ENCODE assay signal across 18 cellular contexts in the genomic region with DNA sequence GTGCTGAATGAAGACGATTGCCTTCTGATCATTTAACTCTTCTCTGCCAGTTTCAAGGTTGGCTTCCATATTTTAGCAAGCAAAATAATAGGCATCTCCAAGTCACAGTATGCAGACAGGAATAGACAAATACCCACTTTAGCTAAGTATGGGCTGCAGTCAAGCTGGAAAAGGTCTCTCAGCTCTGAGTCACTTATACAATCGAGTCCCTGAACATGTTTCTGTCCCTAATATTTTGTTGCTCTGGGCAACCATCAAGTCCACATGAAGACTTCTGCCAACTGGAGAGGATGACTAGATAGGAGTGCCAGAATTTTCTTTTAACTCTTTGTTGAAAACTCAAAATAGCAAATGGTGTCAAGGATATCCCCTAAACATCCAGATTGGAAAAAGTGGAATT.
DNase-seq lines count a peak whose midpoint lies in the region; ATAC-seq and TF ChIP-seq lines count a peak whose summit lies in the region.
"Had no signal": no experiment of that assay in that cellular context is flagged by ENCODE, and none has a peak within 500 bp of the region (broad histone marks: within the 10 kb centered on the region; RNA-seq: fewer than 3 reads in every experiment).

No MANE protein-coding gene starts in this region.

- no peak for DNase-seq in activated naive CD8-positive, alpha-beta T cell treated with anti-CD3 and anti-CD28 coated beads, Interleukin-2, amount 50 U/mL, for 24 hours
- DNase-seq in activated naive CD8-positive, alpha-beta T cell treated with anti-CD3 and anti-CD28 coated beads for 36 hours: no peak
- DNase-seq in cardiac fibroblast (ENCODE audit: low read depth in 2 of 2) (peak; percentile 23 to 44), right cardiac atrium (no peak), thoracic aorta (ENCODE audit: low spot score) (no peak), amniotic stem cell (lab: John Stamatoyannopoulos, UW) (no peak), iPS-NIHi7 (ENCODE audit: extremely low spot score) (no peak)
- no peak for DNase-seq in stimulated activated CD4-positive, alpha-beta T cell treated with anti-CD3 and anti-CD28 coated beads, Interleukin-4, amount 100 ng/mL, for 4 hours
- DNase-seq: ACHN; amygdala; CD4-positive, alpha-beta memory T cell; erythroblast; naive B cell; NCI-H2029; NCI-H526 treated with DMSO at 0.1 percent for 48 hours; stimulated activated naive CD4-positive, alpha-beta T cell had no signal

- H3K36me3 Mint-ChIP-seq in activated naive CD8-positive, alpha-beta T cell treated with anti-CD3 and anti-CD28 coated beads, Interleukin-2, amount 50 U/mL, for 24 hours (ENCODE audit: low read depth): no peaks in the 10 kb centered on the region
- no peaks in the 10 kb centered on the region for H3K36me3 Mint-ChIP-seq in activated naive CD8-positive, alpha-beta T cell treated with anti-CD3 and anti-CD28 coated beads for 36 hours
- H3K36me3 Mint-ChIP-seq: CD4-positive, alpha-beta memory T cell; naive B cell had no signal

- intact Hi-C loops in right cardiac atrium (cut with DNase I): no loop called here

- no peaks in the 10 kb centered on the region for H3K27me3 ChIP-seq in right cardiac atrium (ENCODE audit: control insufficient read depth, insufficient read depth)
- no peaks in the 10 kb centered on the region for H3K27me3 ChIP-seq in thoracic aorta (replicated peaks; ENCODE audit: insufficient read depth)

- peak overlapping the region; percentile 43 for H3K27ac Mint-ChIP-seq in activated naive CD8-positive, alpha-beta T cell treated with anti-CD3 and anti-CD28 coated beads, Interleukin-2, amount 50 U/mL, for 24 hours
- no peak overlapping the region for H3K27ac Mint-ChIP-seq in activated naive CD8-positive, alpha-beta T cell treated with anti-CD3 and anti-CD28 coated beads for 36 hours
- H3K27ac Mint-ChIP-seq: activated T-helper 2 cell treated with anti-CD3 and anti-CD28 coated beads, Interferon-gamma antibody, Interleukin-2, Interleukin-4, amounts not matched to agents 10 μg/mL and 5 μg/mL and 100 μg/mL, durations not matched to agents 14 hours and 24 hours and 36 hours; naive B cell had no signal

- peaks cover 2% of the 10 kb centered on the region for H3K4me1 ChIP-seq in right cardiac atrium (ENCODE audit: control insufficient read depth, insufficient read depth, low read length)
- H3K4me1 ChIP-seq in thoracic aorta (ENCODE audit: control insufficient read depth in 1 of 2, low read depth in 2 of 2): peaks cover 0 to 10% of the 10 kb centered on the region in 2 donors

- H3K27ac ChIP-seq in right cardiac atrium (ENCODE audit: low read length) (peak overlapping the region; percentile 59), thoracic aorta (peak overlapping the region in 1 of 2 donors; percentile 22)

- H3K9me3 ChIP-seq in right cardiac atrium (ENCODE audit: control insufficient read depth, low read length) (no peaks in the 10 kb centered on the region), thoracic aorta (no peaks in the 10 kb centered on the region)

- no peak for TF ChIP-seq CTCF in cardiac fibroblast (IDR thresholded peaks at IDR 0.05; ENCODE audit: low read depth, low read length)
- TF ChIP-seq CTCF in thoracic aorta (IDR thresholded peaks at IDR 0.05): no peak

- peaks cover 17% of the 10 kb centered on the region for H3K4me1 Mint-ChIP-seq in activated naive CD8-positive, alpha-beta T cell treated with anti-CD3 and anti-CD28 coated beads, Interleukin-2, amount 50 U/mL, for 24 hours
- peaks cover 13% of the 10 kb centered on the region for H3K4me1 Mint-ChIP-seq in activated naive CD8-positive, alpha-beta T cell treated with anti-CD3 and anti-CD28 coated beads for 36 hours
- H3K4me1 Mint-ChIP-seq: naive B cell had no signal

- H3K27me3 Mint-ChIP-seq in activated naive CD8-positive, alpha-beta T cell treated with anti-CD3 and anti-CD28 coated beads, Interleukin-2, amount 50 U/mL, for 24 hours: no peaks in the 10 kb centered on the region
- H3K27me3 Mint-ChIP-seq in activated naive CD8-positive, alpha-beta T cell treated with anti-CD3 and anti-CD28 coated beads for 36 hours: no peaks in the 10 kb centered on the region
- H3K27me3 Mint-ChIP-seq: CD4-positive, alpha-beta memory T cell; naive B cell had no signal

- H3K4me3 ChIP-seq in cardiac fibroblast (replicated peaks in 1 of 2; ENCODE audit: low read depth in 2 of 2, low read length in 2 of 2): no peak overlapping the region
- no peak overlapping the region for H3K4me3 ChIP-seq in right cardiac atrium (ENCODE audit: low read length)
- H3K4me3 ChIP-seq in thoracic aorta: no peak overlapping the region
- H3K4me3 ChIP-seq: coronary artery had no signal

- H3K9me3 Mint-ChIP-seq in activated naive CD8-positive, alpha-beta T cell treated with anti-CD3 and anti-CD28 coated beads, Interleukin-2, amount 50 U/mL, for 24 hours: no peaks in the 10 kb centered on the region
- H3K9me3 Mint-ChIP-seq in activated naive CD8-positive, alpha-beta T cell treated with anti-CD3 and anti-CD28 coated beads for 36 hours: no peaks in the 10 kb centered on the region
- H3K9me3 Mint-ChIP-seq: activated T-helper 2 cell treated with anti-CD3 and anti-CD28 coated beads, Interferon-gamma antibody, Interleukin-2, Interleukin-4, amounts not matched to agents 10 μg/mL and 5 μg/mL and 100 μg/mL, durations not matched to agents 14 hours and 24 hours and 36 hours; CD4-positive, alpha-beta memory T cell; naive B cell had no signal

- H3K36me3 ChIP-seq in thoracic aorta: no peaks in the 10 kb centered on the region

- WGBS in right cardiac atrium: 24% methylated on average over 2 of the region's 2 CpGs

- H3K4me3 Mint-ChIP-seq in activated naive CD8-positive, alpha-beta T cell treated with anti-CD3 and anti-CD28 coated beads, Interleukin-2, amount 50 U/mL, for 24 hours: no peak overlapping the region
- no peak overlapping the region for H3K4me3 Mint-ChIP-seq in activated naive CD8-positive, alpha-beta T cell treated with anti-CD3 and anti-CD28 coated beads for 36 hours
- H3K4me3 Mint-ChIP-seq: CD4-positive, alpha-beta memory T cell; naive B cell had no signal

- ATAC-seq in activated naive CD8-positive, alpha-beta T cell treated with anti-CD3 and anti-CD28 coated beads, Interleukin-2, amount 50 U/mL, for 24 hours: peak; percentile 83
- ATAC-seq in right cardiac atrium (peak; percentile 96 to 98), thoracic aorta (ENCODE audit: insufficient number of reproducible peaks, low FRiP score, low read depth) (peak; percentile 73)

Comparison
In these comparisons a context has a peak if more than half of its experiments do, and no peak if none do; other contexts are left out.
1. DNase-seq: peak in cardiac fibroblast (2 of 2); none in activated naive CD8-positive, alpha-beta T cell treated with anti-CD3 and anti-CD28 coated beads, Interleukin-2, amount 50 U/mL, for 24 hours (single experiment), activated naive CD8-positive, alpha-beta T cell treated with anti-CD3 and anti-CD28 coated beads for 36 hours (single experiment), right cardiac atrium (0 of 3), thoracic aorta (single experiment), amniotic stem cell (single experiment), stimulated activated CD4-positive, alpha-beta T cell treated with anti-CD3 and anti-CD28 coated beads, Interleukin-4, amount 100 ng/mL, for 4 hours (0 of 2) and iPS-NIHi7 (single experiment).
2. Peak in every context shown above with its lines, with median percentiles within 50 percentile points of each other: ATAC-seq.